In the genomic region with DNA sequence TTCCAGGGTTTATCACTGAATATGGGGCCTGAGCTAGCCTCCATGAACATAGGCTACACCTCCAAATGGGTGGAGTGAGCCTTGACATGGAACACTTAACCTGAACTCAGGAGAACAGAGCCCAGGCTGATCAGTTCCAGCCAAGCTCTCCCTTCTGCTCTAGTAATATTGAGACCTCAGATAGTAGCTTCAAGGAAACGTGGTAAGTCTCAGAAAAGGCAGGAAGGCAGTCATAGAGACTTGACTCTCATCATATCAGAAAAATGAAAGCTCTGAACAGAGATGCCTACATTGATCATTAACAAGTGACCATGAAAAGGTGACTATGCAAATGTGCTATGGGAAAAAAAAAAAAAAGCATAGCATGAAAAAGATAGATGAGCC, we compare ENCODE assay signal across 17 cellular contexts. TPM values are rescaled to one million over a fixed set of nuclear protein-coding genes. Genes with fewer than 3 reads are reported as not detected.
DNase-seq lines count a peak whose midpoint lies in the region; ATAC-seq and TF ChIP-seq lines count a peak whose summit lies in the region.
"Had no signal": no experiment of that assay in that cellular context is flagged by ENCODE, and none has a peak within 500 bp of the region (broad histone marks: within the 10 kb centered on the region; RNA-seq: fewer than 3 reads in every experiment).

No MANE protein-coding gene starts in this region.

- DNase-seq in T-helper 17 cell (no peak), adrenal gland (no peak), HPDE6-E6E7 (ENCODE audit: extremely low spot score) (no peak)
- no peak for DNase-seq in activated CD8-positive, alpha-beta T cell treated with anti-CD3 and anti-CD28 coated beads, Interleukin-2, amount 10 ng/mL, durations not matched to agents 7 days and 5 days
- DNase-seq: activated T-cell treated with anti-CD3 and anti-CD28 coated beads for 4 hours; AML-193; amygdala; foreskin fibroblast; mucosa of descending colon; psoas muscle; stimulated activated CD4-positive, alpha-beta T cell treated with anti-CD3 and anti-CD28 coated beads, Interleukin-1b, Interleukin-23, amount 100 ng/mL, for 48 hours had no signal

- no peaks in the 10 kb centered on the region for H3K36me3 Mint-ChIP-seq in T-helper 17 cell (ENCODE audit: low read depth)
- H3K36me3 Mint-ChIP-seq in activated CD8-positive, alpha-beta T cell treated with anti-CD3 and anti-CD28 coated beads, Interleukin-2, amount 10 ng/mL, durations not matched to agents 7 days and 5 days (ENCODE audit: low read depth) = no peaks in the 10 kb centered on the region
- H3K36me3 Mint-ChIP-seq: stimulated activated effector memory CD8-positive, alpha-beta T cell treated with anti-CD3 and anti-CD28 coated beads, Interleukin-12 subunit alpha, Interleukin-12 subunit beta, amount 100 ng/mL, for 72 hours had no signal

- H3K4me3 ChIP-seq in adrenal gland = no peak overlapping the region
- H3K4me3 ChIP-seq: mucosa of descending colon, psoas muscle had no signal

- intact Hi-C loops in adrenal gland (cut with DNase I) = no loop called here

- no peaks in the 10 kb centered on the region for H3K4me1 Mint-ChIP-seq in T-helper 17 cell
- H3K4me1 Mint-ChIP-seq in activated CD8-positive, alpha-beta T cell treated with anti-CD3 and anti-CD28 coated beads, Interleukin-2, amount 10 ng/mL, durations not matched to agents 7 days and 5 days (ENCODE audit: low read depth) = no peaks in the 10 kb centered on the region
- H3K4me1 Mint-ChIP-seq: stimulated activated effector memory CD8-positive, alpha-beta T cell treated with anti-CD3 and anti-CD28 coated beads, Interleukin-12 subunit alpha, Interleukin-12 subunit beta, amount 100 ng/mL, for 72 hours had no signal

- no peak overlapping the region for H3K4me3 Mint-ChIP-seq in T-helper 17 cell
- no peak overlapping the region for H3K4me3 Mint-ChIP-seq in activated CD8-positive, alpha-beta T cell treated with anti-CD3 and anti-CD28 coated beads, Interleukin-2, amount 10 ng/mL, durations not matched to agents 7 days and 5 days
- H3K4me3 Mint-ChIP-seq: stimulated activated effector memory CD8-positive, alpha-beta T cell treated with anti-CD3 and anti-CD28 coated beads, Interleukin-12 subunit alpha, Interleukin-12 subunit beta, amount 100 ng/mL, for 72 hours had no signal

- H3K27ac ChIP-seq in adrenal gland = no peak overlapping the region
- H3K27ac ChIP-seq: psoas muscle had no signal

- POLR2A ChIA-PET in activated CD8-positive, alpha-beta T cell treated with anti-CD3 and anti-CD28 coated beads, Interleukin-2, amount 10 ng/mL, durations not matched to agents 7 days and 5 days (lab: Charles Lee) = no interaction called here

- no peaks in the 10 kb centered on the region for H3K36me3 ChIP-seq in adrenal gland (replicated peaks in 1 of 2)

- H3K9me3 ChIP-seq in T-helper 17 cell (ENCODE audit: control insufficient read depth, low read length, poor library complexity, severe bottlenecking) (no peaks in the 10 kb centered on the region), adrenal gland (replicated peaks in 1 of 3) (no peaks in the 10 kb centered on the region)
- H3K9me3 ChIP-seq: mucosa of descending colon, psoas muscle had no signal

- TF ChIP-seq CTCF in adrenal gland (IDR thresholded peaks at IDR 0.05) = no peak

- H3K27ac Mint-ChIP-seq in T-helper 17 cell = no peak overlapping the region
- no peak overlapping the region for H3K27ac Mint-ChIP-seq in activated CD8-positive, alpha-beta T cell treated with anti-CD3 and anti-CD28 coated beads, Interleukin-2, amount 10 ng/mL, durations not matched to agents 7 days and 5 days
- H3K27ac Mint-ChIP-seq: stimulated activated effector memory CD8-positive, alpha-beta T cell treated with anti-CD3 and anti-CD28 coated beads, Interleukin-12 subunit alpha, Interleukin-12 subunit beta, amount 100 ng/mL, for 72 hours had no signal

- no peak for TF ChIP-seq POLR2A in adrenal gland (IDR thresholded peaks at IDR 0.05)

- peaks cover 8% of the 10 kb centered on the region for H3K27me3 Mint-ChIP-seq in T-helper 17 cell
- no peaks in the 10 kb centered on the region for H3K27me3 Mint-ChIP-seq in activated CD8-positive, alpha-beta T cell treated with anti-CD3 and anti-CD28 coated beads, Interleukin-2, amount 10 ng/mL, durations not matched to agents 7 days and 5 days (ENCODE audit: low read depth)

- H3K9me3 Mint-ChIP-seq in activated CD8-positive, alpha-beta T cell treated with anti-CD3 and anti-CD28 coated beads, Interleukin-2, amount 10 ng/mL, durations not matched to agents 7 days and 5 days (ENCODE audit: insufficient read depth) = no peaks in the 10 kb centered on the region

- 80 to 94% (median 86%) methylated on average over 1 of the region's 1 CpG for WGBS in adrenal gland, 4 donors

- peak; percentile 81 for ATAC-seq in GM18858 (IDR thresholded peaks at IDR 0.05; ENCODE audit: unreplicated experiment)
- peak; percentile 80 for ATAC-seq in GM21390 (IDR thresholded peaks at IDR 0.05; ENCODE audit: unreplicated experiment)
- peak; percentile 81 for ATAC-seq in HG02943 (IDR thresholded peaks at IDR 0.05; ENCODE audit: low read depth, unreplicated experiment)
- ATAC-seq in HG03521 (IDR thresholded peaks at IDR 0.05; ENCODE audit: unreplicated experiment) = peak; percentile 64
- ATAC-seq in T-helper 17 cell = no peak
- no peak for ATAC-seq in activated CD8-positive, alpha-beta T cell treated with anti-CD3 and anti-CD28 coated beads, Interleukin-2, amount 10 ng/mL, durations not matched to agents 7 days and 5 days
- ATAC-seq: mucosa of descending colon; psoas muscle; Right ventricle myocardium inferior; stimulated activated effector memory CD8-positive, alpha-beta T cell treated with anti-CD3 and anti-CD28 coated beads, Interleukin-12 subunit alpha, Interleukin-12 subunit beta, amount 100 ng/mL, for 72 hours had no signal

- H3K27me3 ChIP-seq in adrenal gland = no peaks in the 10 kb centered on the region

- CTCF ChIA-PET in activated CD8-positive, alpha-beta T cell treated with anti-CD3 and anti-CD28 coated beads, Interleukin-2, amount 10 ng/mL, durations not matched to agents 7 days and 5 days (lab: Charles Lee) = interaction anchor here (0.7 to 1.0 kb wide), 2 partner anchors 156 to 823 kb away, joined by 3 read pairs; no protein-coding TSS in a partner anchor

- no peaks in the 10 kb centered on the region for H3K4me1 ChIP-seq in adrenal gland (replicated peaks in 1 of 2)
- H3K4me1 ChIP-seq: psoas muscle had no signal

RNA-seq across cellular contexts. Expression of a gene that starts 40.5 kb away (rescaled TPM):
- total RNA-seq in T-helper 17 cell (under 1 TPM; 0.10 to 0.25 TPM), adrenal gland (10 to 100 TPM in 5 of 8 donors, 1 to 10 TPM in 3; 5.5 to 38.9 (median 12.1) TPM)
- polyA plus RNA-seq in adrenal gland = 1 to 10 TPM; 2.2 to 6.8 (median 4.0) TPM
- not detected for total RNA-seq in activated CD8-positive, alpha-beta T cell treated with anti-CD3 and anti-CD28 coated beads, Interleukin-2, amount 10 ng/mL, durations not matched to agents 7 days and 5 days

Comparison
In these comparisons a context has a peak if more than half of its experiments do, and no peak if none do; other contexts are left out.
1. ATAC-seq: peak in GM18858 (single experiment), GM21390 (single experiment), HG02943 (single experiment) and HG03521 (single experiment); none in T-helper 17 cell (single experiment) and activated CD8-positive, alpha-beta T cell treated with anti-CD3 and anti-CD28 coated beads, Interleukin-2, amount 10 ng/mL, durations not matched to agents 7 days and 5 days (single experiment).
2. RNA of a gene that starts 40.5 kb away (total RNA-seq): 5.5 to 38.9 TPM in adrenal gland; 0.10 to 0.25 TPM in T-helper 17 cell and not detected in activated CD8-positive, alpha-beta T cell treated with anti-CD3 and anti-CD28 coated beads, Interleukin-2, amount 10 ng/mL, durations not matched to agents 7 days and 5 days; every median in the first group is over 4 times any median in the second.